In the genomic region with DNA sequence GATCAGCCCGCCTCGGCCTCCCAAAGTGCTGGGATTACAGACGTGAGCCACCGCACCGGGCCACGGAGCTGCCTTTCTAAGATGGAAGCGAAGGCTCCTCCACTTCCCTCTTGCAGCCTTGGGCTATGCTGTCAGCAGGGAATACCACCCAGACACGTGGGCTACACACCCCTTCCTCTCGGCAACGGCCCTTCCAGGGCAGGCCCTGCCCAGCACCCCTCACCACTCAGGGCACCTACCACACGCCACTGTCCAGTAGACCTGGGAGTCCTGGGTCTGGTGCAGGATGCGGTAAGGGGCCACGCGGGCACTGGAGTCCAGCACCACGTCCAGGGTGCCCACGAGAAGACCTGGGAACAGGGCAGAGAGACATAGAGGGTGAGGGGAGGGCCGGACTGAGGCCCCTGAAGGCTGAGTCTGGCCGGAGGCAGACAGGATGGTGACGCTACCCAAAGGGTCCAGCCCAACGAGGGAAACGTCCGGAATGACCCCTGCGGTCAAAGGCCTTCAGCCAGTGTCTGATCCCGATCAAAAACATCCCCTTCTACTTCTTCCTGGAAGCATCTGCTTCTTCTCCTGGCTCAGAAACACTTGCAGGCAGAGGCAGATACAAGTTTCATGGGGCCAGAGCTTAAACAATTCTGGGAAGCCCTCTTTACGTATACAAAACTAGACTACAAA, we compare ENCODE assay signal across 17 cellular contexts. TPM values are rescaled to one million over a fixed set of nuclear protein-coding genes. Genes with fewer than 3 reads are reported as not detected.
DNase-seq lines count a peak whose midpoint lies in the region; ATAC-seq, FAIRE-seq and TF ChIP-seq lines count a peak whose summit lies in the region.
"Had no signal": no experiment of that assay in that cellular context is flagged by ENCODE, and none has a peak within 500 bp of the region (broad histone marks: within the 10 kb centered on the region; RNA-seq: fewer than 3 reads in every experiment).

No MANE protein-coding gene starts in this region.

- H3K56ac ChIP-seq in mesendoderm (ENCODE audit: low read length), result no peak overlapping the region

- TF ChIP-seq POLR2A in HepG2 (IDR thresholded peaks at IDR 0.05; ENCODE audit: insufficient read depth in 1 of 2, low read depth in 2 of 2, low read length in 2 of 2) (no peak), right lobe of liver (IDR thresholded peaks at IDR 0.05) (no peak), K562 (conservative IDR thresholded peaks at IDR 0.05) (no peak), adrenal gland (IDR thresholded peaks at IDR 0.05) (no peak)

- no peak overlapping the region for H2BK5ac ChIP-seq in mesendoderm (ENCODE audit: low read length)

- H3K23ac ChIP-seq in mesendoderm (ENCODE audit: low read length), result peak overlapping the region; percentile 24

- H3K27ac ChIP-seq in HepG2 (ENCODE audit: extremely low read length, insufficient read depth, low read length) (no peak overlapping the region), right lobe of liver (no peak overlapping the region), K562 (ENCODE audit: extremely low read depth, low read depth, low read length) (peak overlapping the region; percentile 33; the same call in 2 of the 3 replicates), mesendoderm (ENCODE audit: low read depth, low read length) (no peak overlapping the region), upper lobe of right lung (no peak overlapping the region), adrenal gland (peak overlapping the region in 1 of 5 donors; percentile 3), heart right ventricle (no peak overlapping the region)
- H3K27ac ChIP-seq: GM23248 had no signal

- H3K27me3 ChIP-seq in HepG2 (ENCODE audit: control insufficient read depth in 1 of 2, insufficient read depth in 2 of 2, low read length in 2 of 2) (no peaks in the 10 kb centered on the region), right lobe of liver (no peaks in the 10 kb centered on the region), K562 (ENCODE audit: control insufficient read depth in 2 of 2, insufficient read depth in 2 of 2, low read length in 2 of 2) (no peaks in the 10 kb centered on the region), mesendoderm (ENCODE audit: insufficient read depth, low read length, poor library complexity) (no peaks in the 10 kb centered on the region), upper lobe of right lung (no peaks in the 10 kb centered on the region), adrenal gland (no peaks in the 10 kb centered on the region), heart right ventricle (no peaks in the 10 kb centered on the region)

- H3K36me3 ChIP-seq in HepG2 (replicated peaks in 1 of 2; ENCODE audit: control insufficient read depth in 1 of 2, insufficient read depth in 2 of 2, low read length in 2 of 2), result peaks cover 7 to 37% of the 10 kb centered on the region in 2 experiments
- peaks cover 0 to 9% (median 2%) of the 10 kb centered on the region in 4 donors for H3K36me3 ChIP-seq in right lobe of liver
- H3K36me3 ChIP-seq in K562 (ENCODE audit: control insufficient read depth, insufficient read depth, low read length), result peaks cover 59% of the 10 kb centered on the region; the same call in 2 of the 3 replicates
- H3K36me3 ChIP-seq in mesendoderm (ENCODE audit: control insufficient read depth, insufficient read depth, low read length), result no peaks in the 10 kb centered on the region
- peaks cover 40% of the 10 kb centered on the region for H3K36me3 ChIP-seq in upper lobe of right lung
- H3K36me3 ChIP-seq in adrenal gland (replicated peaks in 1 of 2), result peaks cover 0 to 27% of the 10 kb centered on the region in 2 donors
- peaks cover 0 to 60% (median 2%) of the 10 kb centered on the region in 9 donors for H3K36me3 ChIP-seq in heart right ventricle

- H3K79me1 ChIP-seq in mesendoderm (ENCODE audit: low read length), result peaks cover 5% of the 10 kb centered on the region

- DNase-seq in HepG2 (ENCODE audit: low spot score) (no peak), right lobe of liver (no peak), K562 (ENCODE audit: extremely low read depth in 1 of 4, low spot score in 3 of 4) (no peak), mesendoderm (no peak), upper lobe of right lung (peak; percentile 52), adrenal gland (no peak), heart right ventricle (no peak)
- DNase-seq: CD8-positive, alpha-beta T cell; DND-41; GM23248; NCI-H1092; NCI-H2081 treated with DMSO at 0.1 percent for 48 hours; NCI-H510A had no signal

- no peaks in the 10 kb centered on the region for H3K9me3 ChIP-seq in HepG2 (ENCODE audit: low read length)
- H3K9me3 ChIP-seq in right lobe of liver, result no peaks in the 10 kb centered on the region
- H3K9me3 ChIP-seq in K562 (replicated peaks; ENCODE audit: control insufficient read depth, insufficient read depth, low read depth, low read length), result no peaks in the 10 kb centered on the region
- H3K9me3 ChIP-seq in upper lobe of right lung, result no peaks in the 10 kb centered on the region
- no peaks in the 10 kb centered on the region for H3K9me3 ChIP-seq in adrenal gland (replicated peaks in 1 of 3)
- H3K9me3 ChIP-seq in heart right ventricle, result no peaks in the 10 kb centered on the region

- TF ChIP-seq RAD21 in HepG2 (CRISPR knock-in tag; IDR thresholded peaks at IDR 0.05) (no peak), K562 (CRISPR knock-in tag; conservative IDR thresholded peaks at IDR 0.05 in 1 of 2, IDR thresholded peaks at IDR 0.05 in 1 of 2) (no peak)

- H2AFZ ChIP-seq in HepG2 (ENCODE audit: low read length) (no peak overlapping the region), K562 (ENCODE audit: low read depth, low read length) (no peak overlapping the region)
- H2AFZ ChIP-seq: GM23248 had no signal

- intact Hi-C loops in HepG2 (cut with micrococcal nuclease; ENCODE audit: unreplicated experiment) (loop anchor here (5.0 to 10.0 kb wide), 2 partner anchors 140 to 168 kb away; a partner anchor contains a TSS), right lobe of liver (cut with DNase I) (no loop called here), K562 (cut with micrococcal nuclease) (loop anchor here (5.0 kb wide), 1 partner anchor 97 kb away; a partner anchor contains a TSS), upper lobe of right lung (cut with DNase I) (no loop called here), adrenal gland (cut with DNase I) (loop anchor here (10.0 kb wide), 4 partner anchors 80 to 180 kb away; a partner anchor contains a TSS), heart right ventricle (cut with DNase I) (loop anchor here in 6 of 10 donors (5.0 to 10.0 kb wide), 9 partner anchors 32 to 240 kb away; a partner anchor contains a TSS)

- H2BK15ac ChIP-seq in mesendoderm (replicated peaks; ENCODE audit: low read depth), result no peak overlapping the region

- TF ChIP-seq EP300 in HepG2 (IDR thresholded peaks at IDR 0.05; ENCODE audit: low read depth in 2 of 2, low read length in 2 of 2), result no peak
- no peak for TF ChIP-seq EP300 in HepG2 (CRISPR knock-in tag; IDR thresholded peaks at IDR 0.05; ENCODE audit: borderline replicate concordance)
- TF ChIP-seq EP300 in K562 (IDR thresholded peaks at IDR 0.05; ENCODE audit: low read length), result no peak

- TF ChIP-seq CTCF in HepG2 (CRISPR knock-in tag; IDR thresholded peaks at IDR 0.05), result no peak
- TF ChIP-seq CTCF in right lobe of liver (IDR thresholded peaks at IDR 0.05), result no peak
- TF ChIP-seq CTCF in K562 (IDR thresholded peaks at IDR 0.05 in 2 of 3, conservative IDR thresholded peaks at IDR 0.05 in 1 of 3; ENCODE audit: insufficient read depth in 2 of 3, low read depth in 1 of 3, low read length in 3 of 3), result no peak
- TF ChIP-seq CTCF in upper lobe of right lung (IDR thresholded peaks at IDR 0.05), result no peak
- no peak for TF ChIP-seq CTCF in adrenal gland (IDR thresholded peaks at IDR 0.05)
- no peak for TF ChIP-seq CTCF in heart right ventricle (IDR thresholded peaks at IDR 0.05)

- H3K18ac ChIP-seq in mesendoderm (ENCODE audit: low read length), result no peak overlapping the region

- POLR2A ChIA-PET in HepG2 (lab: Yijun Ruan, JAX) (no interaction called here), K562 (lab: Yijun Ruan, JAX) (interaction anchor here (0.5 to 1.1 kb wide), 2 partner anchors 12 to 16 kb away, joined by 3 read pairs; no protein-coding TSS in a partner anchor)

- CTCF ChIA-PET in HepG2 (lab: Yijun Ruan, JAX; ENCODE audit: low intra/inter-chr PET ratio, low total read pairs), result no interaction called here
- CTCF ChIA-PET in K562 (lab: Yijun Ruan, JAX; ENCODE audit: low intra/inter-chr PET ratio), result no interaction called here

- H3K4me2 ChIP-seq in HepG2 (ENCODE audit: low read depth, low read length) (no peak overlapping the region), K562 (ENCODE audit: insufficient read depth, low read length) (no peak overlapping the region), mesendoderm (ENCODE audit: low read length) (no peak overlapping the region)

- peaks cover 30% of the 10 kb centered on the region for H3K4me1 ChIP-seq in HepG2 (ENCODE audit: insufficient read depth, low read length)
- peaks cover 0 to 15% (median 0%) of the 10 kb centered on the region in 4 donors for H3K4me1 ChIP-seq in right lobe of liver
- H3K4me1 ChIP-seq in K562 (replicated peaks in 1 of 2; ENCODE audit: control insufficient read depth in 2 of 2, insufficient read depth in 2 of 2, low read length in 2 of 2), result peaks cover 6 to 43% of the 10 kb centered on the region in 2 experiments; a peak in 4 of 5 replicates
- H3K4me1 ChIP-seq in mesendoderm (ENCODE audit: control insufficient read depth, low read depth, low read length), result no peaks in the 10 kb centered on the region
- peaks cover 17% of the 10 kb centered on the region for H3K4me1 ChIP-seq in upper lobe of right lung
- peaks cover 31 to 54% of the 10 kb centered on the region in 2 donors for H3K4me1 ChIP-seq in adrenal gland (replicated peaks in 1 of 2)
- H3K4me1 ChIP-seq in heart right ventricle, result peaks cover 7 to 28% (median 20%) of the 10 kb centered on the region in 9 donors

- no peak overlapping the region for H4K5ac ChIP-seq in mesendoderm (ENCODE audit: low read length)

- H3K4me3 ChIP-seq in HepG2 (replicated peaks in 1 of 3; ENCODE audit: insufficient read depth in 1 of 3, low read depth in 2 of 3, low read length in 3 of 3), result no peak overlapping the region
- no peak overlapping the region for H3K4me3 ChIP-seq in right lobe of liver
- no peak overlapping the region for H3K4me3 ChIP-seq in K562
- no peak overlapping the region for H3K4me3 ChIP-seq in mesendoderm (ENCODE audit: low read length)
- H3K4me3 ChIP-seq in upper lobe of right lung, result no peak overlapping the region
- H3K4me3 ChIP-seq in adrenal gland, result no peak overlapping the region
- no peak overlapping the region for H3K4me3 ChIP-seq in heart right ventricle
- H3K4me3 ChIP-seq: GM23248 had no signal

- H3K79me2 ChIP-seq in HepG2 (ENCODE audit: insufficient read depth, low read length), result peaks cover 18% of the 10 kb centered on the region
- peaks cover 25% of the 10 kb centered on the region for H3K79me2 ChIP-seq in K562 (ENCODE audit: control insufficient read depth, insufficient read depth, low read length)
- H3K79me2 ChIP-seq in mesendoderm (ENCODE audit: control insufficient read depth, insufficient read depth, low read length), result no peaks in the 10 kb centered on the region

- peaks cover 5% of the 10 kb centered on the region for H3K9me1 ChIP-seq in K562 (ENCODE audit: control insufficient read depth, insufficient read depth, low read length)

- H2BK120ac ChIP-seq in mesendoderm (ENCODE audit: low read depth, low read length), result no peak overlapping the region

- H4K20me1 ChIP-seq in HepG2 (ENCODE audit: insufficient read depth, low read length), result no peaks in the 10 kb centered on the region
- H4K20me1 ChIP-seq in K562 (replicated peaks; ENCODE audit: control insufficient read depth, insufficient read depth, low read length), result no peaks in the 10 kb centered on the region

- WGBS in HepG2 (ENCODE audit: low lambda C conversion rate), result 98% methylated on average over 16 of the region's 25 CpGs
- WGBS in right lobe of liver (ENCODE audit: insufficient coverage, low coverage, low lambda C conversion rate, missing lambda C conversion rate), result 76% methylated on average over 17 of the region's 25 CpGs
- 95% methylated on average over 18 of the region's 25 CpGs for WGBS in K562 (ENCODE audit: insufficient coverage, low coverage, missing lambda C conversion rate)
- WGBS in mesendoderm (ENCODE audit: extremely low coverage, insufficient coverage, low lambda C conversion rate), result no CpG with 5 or more reads among the region's 25 CpGs
- 88 to 93% (median 92%) methylated on average over 17 to 25 of the region's 25 CpGs for WGBS in adrenal gland, 4 donors
- 94% methylated on average over 25 of the region's 25 CpGs for WGBS in heart right ventricle, 2 donors

- ATAC-seq in HepG2 (no peak), right lobe of liver (no peak), K562 (no peak), upper lobe of right lung (no peak), HG03342 (IDR thresholded peaks at IDR 0.05; ENCODE audit: unreplicated experiment) (no peak), heart right ventricle (no peak)
- ATAC-seq: CD8-positive, alpha-beta T cell; Panc1 had no signal

- FAIRE-seq in HepG2 (lab: Jason Lieb, UNC), result no peak
- no peak for FAIRE-seq in K562 (lab: Jason Lieb, UNC)
- FAIRE-seq: D721Med, G401.6 had no signal

- H4K8ac ChIP-seq in mesendoderm (ENCODE audit: low read depth, low read length), result no peak overlapping the region

- BruUV-seq in HepG2 (replicated peaks; lab: Mats Ljungman, UMichigan), result no TSS peak
- BruUV-seq in K562 (replicated peaks; lab: Mats Ljungman, UMichigan), result no TSS peak

- no peak overlapping the region for H2AK5ac ChIP-seq in mesendoderm (ENCODE audit: low read length)

- in situ Hi-C loops in HepG2 (cut with HindIII; ENCODE audit: extremely low pct_ligation_motif_present, low pct_unique_long_range_greater_than_20kb) (no loop called here), K562 (cut with MboI) (no loop called here)

- H3K9ac ChIP-seq in HepG2 (ENCODE audit: insufficient read depth, low read depth, low read length), result no peak overlapping the region
- H3K9ac ChIP-seq in K562 (ENCODE audit: insufficient read depth in 1 of 2, low read depth in 2 of 2, low read length in 2 of 2), result peak overlapping the region in 1 of 2 experiments; percentile 61; a peak in 1 of 4 replicates
- H3K9ac ChIP-seq in mesendoderm (ENCODE audit: low read length), result no peak overlapping the region
- H3K9ac ChIP-seq: GM23248 had no signal

- no peak overlapping the region for H3K4ac ChIP-seq in mesendoderm (ENCODE audit: low read depth, low read length)

RNA-seq across cellular contexts. Expression of a gene that starts 3.1 kb away (rescaled TPM):
- 26.8 and 35.0 TPM in 2 replicates for total RNA-seq in HepG2 (2016; rRNA removed; fragmentation: Illumina TruSeq; extraction: Trizol)
- total RNA-seq in HepG2 (2016; cell fraction: cytosol; rRNA removed; fragmentation: Illumina TruSeq; extraction: Trizol; ENCODE audit: low read depth), result 16.3 and 18.1 TPM in 2 replicates
- 22.4 and 35.5 TPM in 2 replicates for total RNA-seq in HepG2 (2016; cell fraction: insoluble cytoplasmic fraction; rRNA removed; fragmentation: Illumina TruSeq; extraction: Trizol)
- 27.6 and 33.0 TPM in 2 replicates for total RNA-seq in HepG2 (2016; cell fraction: membrane; rRNA removed; fragmentation: Illumina TruSeq; extraction: Trizol)
- 34.2 and 36.7 TPM in 2 replicates for total RNA-seq in HepG2 (2016; cell fraction: nucleus; rRNA removed; fragmentation: Illumina TruSeq; extraction: Trizol)
- 50.0 and 59.5 TPM in 2 replicates for polyA plus RNA-seq in HepG2 (2011; rRNA removed)
- polyA plus RNA-seq in HepG2 (2011; cell fraction: cytosol; rRNA removed), result 37.5 and 49.4 TPM in 2 replicates
- polyA plus RNA-seq in HepG2 (2011; cell fraction: nucleus; rRNA removed), result 238 and 301 TPM in 2 replicates
- 31.9 and 43.3 TPM in 2 replicates for polyA plus RNA-seq in HepG2 (2012)
- 12.6 and 12.7 TPM in 2 replicates for polyA plus RNA-seq in HepG2 (2016; cell fraction: cytosol; fragmentation: Illumina TruSeq; extraction: Trizol; ENCODE audit: low read depth)
- polyA plus RNA-seq in HepG2 (2016; cell fraction: insoluble cytoplasmic fraction; fragmentation: Illumina TruSeq; extraction: Trizol; ENCODE audit: low read depth), result 23.9 and 30.1 TPM in 2 replicates
- 21.4 and 23.2 TPM in 2 replicates for polyA plus RNA-seq in HepG2 (2016; cell fraction: membrane; fragmentation: Illumina TruSeq; extraction: Trizol; ENCODE audit: low read depth)
- 77.4 and 83.8 TPM in 2 replicates for polyA plus RNA-seq in HepG2 (2016; cell fraction: nucleus; fragmentation: Illumina TruSeq; extraction: Trizol; ENCODE audit: insufficient read depth, low read depth)
- 111 and 116 TPM in 2 replicates for polyA minus RNA-seq in HepG2 (2011; rRNA and poly(A)+ RNA removed; ENCODE audit: low replicate concordance)
- 34.3 and 37.3 TPM in 2 replicates for polyA minus RNA-seq in HepG2 (2011; cell fraction: cytosol; rRNA and poly(A)+ RNA removed)
- polyA minus RNA-seq in HepG2 (2011; cell fraction: nucleus; rRNA and poly(A)+ RNA removed), result 73.2 and 88.6 TPM in 2 replicates
- 10 to 100 TPM; 58.7 to 81.9 (median 69.5) TPM for total RNA-seq in right lobe of liver
- 150 and 367 TPM in 2 replicates for total RNA-seq in K562 (2011; cell fraction: chromatin; rRNA removed; ENCODE audit: low replicate concordance)
- total RNA-seq in K562 (2011; cell fraction: nucleolus; rRNA removed), result 181 and 203 TPM in 2 replicates
- 151 and 162 TPM in 2 replicates for total RNA-seq in K562 (2011; cell fraction: nucleoplasm; rRNA removed)
- 16.1 and 24.0 TPM in 2 replicates for total RNA-seq in K562 (2014; rRNA removed)
- total RNA-seq in K562 (2014; rRNA removed; fragmentation: Illumina TruSeq; extraction: Trizol), result 13.0 and 20.7 TPM in 2 replicates
- 35.8 and 36.6 TPM in 2 replicates for total RNA-seq in K562 (2015; rRNA removed; fragmentation: Illumina TruSeq; extraction: Trizol)
- total RNA-seq in K562 (2021), result 54.3 and 59.1 TPM in 2 replicates
- 33.5 and 46.0 TPM in 2 replicates for polyA plus RNA-seq in K562 (2011; rRNA removed)
- 29.6 and 41.6 TPM in 2 replicates for polyA plus RNA-seq in K562 (2011; cell fraction: cytosol; rRNA removed)
- 213 and 357 TPM in 2 replicates for polyA plus RNA-seq in K562 (2011; cell fraction: nucleus; rRNA removed)
- polyA plus RNA-seq in K562 (2012), result 42.8 and 54.1 TPM in 2 replicates
- 33.7 and 37.5 TPM in 2 replicates for polyA plus RNA-seq in K562 (2014; fragmentation: Illumina TruSeq; extraction: Trizol)
- polyA plus RNA-seq in K562 (2014; fragmentation: Nextera tagmentation; extraction: Ambion mirVana), result 1 to 10 TPM; 2.9 to 4.2 TPM
- polyA plus RNA-seq in K562 (2014; rRNA removed), result 43.7 and 51.0 TPM in 2 replicates
- polyA minus RNA-seq in K562 (2011; rRNA and poly(A)+ RNA removed), result 31.3 and 37.5 TPM in 2 replicates
- polyA minus RNA-seq in K562 (2011; cell fraction: cytosol; rRNA and poly(A)+ RNA removed), result 31.0 and 44.1 TPM in 2 replicates
- 77.8 and 93.6 TPM in 2 replicates for polyA minus RNA-seq in K562 (2011; cell fraction: nucleus; rRNA and poly(A)+ RNA removed)
- 24.2 TPM for polyA plus RNA-seq in mesendoderm (2013, experiment 1 of 2)
- 24.9 TPM for polyA plus RNA-seq in mesendoderm (2013, experiment 2 of 2)
- 92.4 TPM for total RNA-seq in upper lobe of right lung
- total RNA-seq in adrenal gland, result 100 to 1,000 TPM in 7 of 8 donors, 10 to 100 TPM in 1; 91.9 to 192 (median 162) TPM
- 100 to 1,000 TPM in 1 of 3 donors, 10 to 100 TPM in 2; 80.9 to 127 (median 87.0) TPM for polyA plus RNA-seq in adrenal gland
- total RNA-seq in heart right ventricle, result 10 to 100 TPM; 26.0 to 52.1 (median 33.7) TPM
- 10 to 100 TPM; 31.0 to 31.4 TPM for polyA plus RNA-seq in heart right ventricle

RNA-seq across cellular contexts. Expression of a gene that starts 46.0 kb away (rescaled TPM):
- total RNA-seq in HepG2 (2016; rRNA removed; fragmentation: Illumina TruSeq; extraction: Trizol) (11.3 and 15.5 TPM in 2 replicates), right lobe of liver (10 to 100 TPM in 3 of 6 experiments, 1 to 10 TPM in 3; 4.7 to 14.7 (median 9.0) TPM), K562 (2014; rRNA removed) (16.8 and 22.7 TPM in 2 replicates), K562 (2014; rRNA removed; fragmentation: Illumina TruSeq; extraction: Trizol) (7.2 and 9.7 TPM in 2 replicates), K562 (2015; rRNA removed; fragmentation: Illumina TruSeq; extraction: Trizol) (10.4 and 12.2 TPM in 2 replicates), K562 (2021) (18.4 and 20.7 TPM in 2 replicates), upper lobe of right lung (25.4 TPM), adrenal gland (10 to 100 TPM; 14.7 to 46.5 (median 32.2) TPM), heart right ventricle (10 to 100 TPM in 8 of 10 donors, 1 to 10 TPM in 2; 6.6 to 14.4 (median 12.7) TPM)
- total RNA-seq in HepG2 (2016; cell fraction: cytosol; rRNA removed; fragmentation: Illumina TruSeq; extraction: Trizol; ENCODE audit: low read depth), result 5.8 and 6.9 TPM in 2 replicates
- total RNA-seq in HepG2 (2016; cell fraction: insoluble cytoplasmic fraction; rRNA removed; fragmentation: Illumina TruSeq; extraction: Trizol), result 9.7 and 18.4 TPM in 2 replicates
- total RNA-seq in HepG2 (2016; cell fraction: membrane; rRNA removed; fragmentation: Illumina TruSeq; extraction: Trizol), result 4.5 and 5.1 TPM in 2 replicates
- 22.2 and 24.1 TPM in 2 replicates for total RNA-seq in HepG2 (2016; cell fraction: nucleus; rRNA removed; fragmentation: Illumina TruSeq; extraction: Trizol)
- polyA plus RNA-seq in HepG2 (2011; rRNA removed) (32.6 and 34.1 TPM in 2 replicates), K562 (2011; rRNA removed) (25.6 and 35.4 TPM in 2 replicates), K562 (2014; fragmentation: Illumina TruSeq; extraction: Trizol) (18.0 and 18.5 TPM in 2 replicates), K562 (2014; fragmentation: Nextera tagmentation; extraction: Ambion mirVana) (1 to 10 TPM; 3.6 to 6.2 TPM), K562 (2014; rRNA removed) (39.0 and 42.7 TPM in 2 replicates), adrenal gland (100 to 1,000 TPM in 2 of 3 donors, 10 to 100 TPM in 1; 12.3 to 129 (median 104) TPM), heart right ventricle (10 to 100 TPM; 12.6 to 45.1 TPM)
- polyA plus RNA-seq in HepG2 (2011; cell fraction: cytosol; rRNA removed), result 7.9 and 9.8 TPM in 2 replicates
- 162 and 171 TPM in 2 replicates for polyA plus RNA-seq in HepG2 (2011; cell fraction: nucleus; rRNA removed)
- 19.0 and 22.7 TPM in 2 replicates for polyA plus RNA-seq in HepG2 (2012)
- 1.4 and 1.7 TPM in 2 replicates for polyA plus RNA-seq in HepG2 (2016; cell fraction: cytosol; fragmentation: Illumina TruSeq; extraction: Trizol; ENCODE audit: low read depth)
- 8.1 and 8.4 TPM in 2 replicates for polyA plus RNA-seq in HepG2 (2016; cell fraction: insoluble cytoplasmic fraction; fragmentation: Illumina TruSeq; extraction: Trizol; ENCODE audit: low read depth)
- 2.1 and 3.0 TPM in 2 replicates for polyA plus RNA-seq in HepG2 (2016; cell fraction: membrane; fragmentation: Illumina TruSeq; extraction: Trizol; ENCODE audit: low read depth)
- polyA plus RNA-seq in HepG2 (2016; cell fraction: nucleus; fragmentation: Illumina TruSeq; extraction: Trizol; ENCODE audit: insufficient read depth, low read depth), result 78.5 and 90.7 TPM in 2 replicates
- polyA minus RNA-seq in HepG2 (2011; rRNA and poly(A)+ RNA removed; ENCODE audit: low replicate concordance), result 16.4 and 18.6 TPM in 2 replicates
- polyA minus RNA-seq in HepG2 (2011; cell fraction: cytosol; rRNA and poly(A)+ RNA removed), result 2.5 and 4.4 TPM in 2 replicates
- polyA minus RNA-seq in HepG2 (2011; cell fraction: nucleus; rRNA and poly(A)+ RNA removed), result 31.4 and 38.0 TPM in 2 replicates
- 168 and 262 TPM in 2 replicates for total RNA-seq in K562 (2011; cell fraction: chromatin; rRNA removed; ENCODE audit: low replicate concordance)
- total RNA-seq in K562 (2011; cell fraction: nucleolus; rRNA removed), result 113 and 114 TPM in 2 replicates
- 118 and 124 TPM in 2 replicates for total RNA-seq in K562 (2011; cell fraction: nucleoplasm; rRNA removed)
- polyA plus RNA-seq in K562 (2011; cell fraction: cytosol; rRNA removed), result 18.4 and 20.1 TPM in 2 replicates
- 148 and 191 TPM in 2 replicates for polyA plus RNA-seq in K562 (2011; cell fraction: nucleus; rRNA removed)
- 18.9 and 21.4 TPM in 2 replicates for polyA plus RNA-seq in K562 (2012)
- 8.8 and 10.6 TPM in 2 replicates for polyA minus RNA-seq in K562 (2011; rRNA and poly(A)+ RNA removed)
- 5.3 and 8.0 TPM in 2 replicates for polyA minus RNA-seq in K562 (2011; cell fraction: cytosol; rRNA and poly(A)+ RNA removed)
- 21.1 and 26.9 TPM in 2 replicates for polyA minus RNA-seq in K562 (2011; cell fraction: nucleus; rRNA and poly(A)+ RNA removed)
- 9.5 TPM for polyA plus RNA-seq in mesendoderm (2013, experiment 1 of 2)
- polyA plus RNA-seq in mesendoderm (2013, experiment 2 of 2), result 9.3 TPM

Comparison
In these comparisons a context has a peak if more than half of its experiments do, and no peak if none do; other contexts are left out.
1. intact Hi-C loops: an anchor here in HepG2 (5.0 to 10.0 kb wide), K562 (5.0 kb wide), adrenal gland (10.0 kb wide) and heart right ventricle (5.0 to 10.0 kb wide); none called in right lobe of liver and upper lobe of right lung.